ENCODE assay signal across 8 cellular contexts in the genomic region with DNA sequence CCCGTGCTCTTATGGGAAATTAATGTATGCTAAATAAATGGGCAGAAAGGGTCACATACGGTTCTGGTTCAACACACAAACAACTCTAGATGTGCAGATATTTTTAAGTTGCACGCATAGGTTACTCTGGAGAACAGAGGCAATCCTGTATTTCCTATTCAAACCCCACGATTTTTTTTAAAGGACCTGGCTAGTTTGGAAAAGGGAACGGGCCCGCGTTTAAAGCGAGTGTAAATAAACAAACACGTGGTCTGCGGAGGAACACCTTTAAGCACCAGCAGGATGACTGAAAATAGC. TPM values are rescaled to one million over a fixed set of nuclear protein-coding genes. Genes with fewer than 3 reads are reported as not detected.
A peak's percentile ranks its signal among the peaks of the same experiment; 100 is the strongest.
DNase-seq lines count a peak whose midpoint lies in the region; ATAC-seq and TF ChIP-seq lines count a peak whose summit lies in the region.

No MANE protein-coding gene starts in this region.

- TF ChIP-seq CTCF in ascending aorta (IDR thresholded peaks at IDR 0.05) (no peak), lower lobe of right lung (IDR thresholded peaks at IDR 0.05) (no peak), vagina (IDR thresholded peaks at IDR 0.05) (no peak)

- ATAC-seq in stimulated activated naive CD8-positive, alpha-beta T cell treated with anti-CD3 and anti-CD28 coated beads, Interleukin-15, Interleukin-2, amounts not matched to agents 100 U/mL and 50 U/mL, for 24 hours: no peak
- ATAC-seq in HG03469 (IDR thresholded peaks at IDR 0.05; ENCODE audit: unreplicated experiment) (peak; percentile 9), lower lobe of right lung (peak in 1 of 2 donors; percentile 45)

- no peak for DNase-seq in stimulated activated naive CD8-positive, alpha-beta T cell treated with anti-CD3 and anti-CD28 coated beads, Interleukin-15, Interleukin-2, amounts not matched to agents 100 U/mL and 50 U/mL, for 24 hours
- DNase-seq in ascending aorta (ENCODE audit: low spot score in 2 of 2): no peak
- no peak for DNase-seq in lower lobe of right lung
- no peak for DNase-seq in vagina (ENCODE audit: extremely low spot score in 2 of 2)
- no peak for DNase-seq in erythroblast (lab: John Stamatoyannopoulos, UW)
- no peak for DNase-seq in COR-L47 (lab: John Stamatoyannopoulos, UW)

- H3K27me3 ChIP-seq in ascending aorta (no peaks in the 10 kb centered on the region), lower lobe of right lung (ENCODE audit: low read depth) (no peaks in the 10 kb centered on the region), vagina (no peaks in the 10 kb centered on the region)

- TF ChIP-seq POLR2A in vagina (IDR thresholded peaks at IDR 0.05): no peak
- no peak for TF ChIP-seq POLR2A in erythroblast (IDR thresholded peaks at IDR 0.05; ENCODE audit: low read length)

- H3K36me3 Mint-ChIP-seq in stimulated activated naive CD8-positive, alpha-beta T cell treated with anti-CD3 and anti-CD28 coated beads, Interleukin-15, Interleukin-2, amounts not matched to agents 100 ng/mL and 50 ng/mL, for 24 hours (ENCODE audit: low read depth): peaks cover 42% of the 10 kb centered on the region

- H3K4me3 ChIP-seq in ascending aorta (peak overlapping the region; percentile 77 to 95), lower lobe of right lung (peak overlapping the region; percentile 84), vagina (peak overlapping the region; percentile 66 to 83)

- H3K9me3 Mint-ChIP-seq in stimulated activated naive CD8-positive, alpha-beta T cell treated with anti-CD3 and anti-CD28 coated beads, Interleukin-15, Interleukin-2, amounts not matched to agents 100 ng/mL and 50 ng/mL, for 24 hours: no peaks in the 10 kb centered on the region

- H3K36me3 ChIP-seq in ascending aorta: peaks cover 12 to 15% of the 10 kb centered on the region in 2 donors
- peaks cover 43% of the 10 kb centered on the region for H3K36me3 ChIP-seq in lower lobe of right lung
- peaks cover 0 to 24% of the 10 kb centered on the region in 2 donors for H3K36me3 ChIP-seq in vagina

- H3K4me1 Mint-ChIP-seq in stimulated activated naive CD8-positive, alpha-beta T cell treated with anti-CD3 and anti-CD28 coated beads, Interleukin-15, Interleukin-2, amounts not matched to agents 100 ng/mL and 50 ng/mL, for 24 hours (ENCODE audit: low read depth): peaks cover 34% of the 10 kb centered on the region

- H3K27ac Mint-ChIP-seq in stimulated activated naive CD8-positive, alpha-beta T cell treated with anti-CD3 and anti-CD28 coated beads, Interleukin-15, Interleukin-2, amounts not matched to agents 100 ng/mL and 50 ng/mL, for 24 hours: peak overlapping the region; percentile 97

- peak overlapping the region; percentile 93 for H3K4me3 Mint-ChIP-seq in stimulated activated naive CD8-positive, alpha-beta T cell treated with anti-CD3 and anti-CD28 coated beads, Interleukin-15, Interleukin-2, amounts not matched to agents 100 ng/mL and 50 ng/mL, for 24 hours

- H3K27ac ChIP-seq in ascending aorta (peak overlapping the region; percentile 76 to 83), lower lobe of right lung (peak overlapping the region; percentile 86), vagina (peak overlapping the region; percentile 80)

- intact Hi-C loops in ascending aorta (cut with DNase I) (loop anchor here (2.0 to 10.0 kb wide), 5 partner anchors 361 to 958 kb away; a partner anchor contains a TSS), lower lobe of right lung (cut with DNase I) (no loop called here), vagina (cut with DNase I) (no loop called here)

- H3K27me3 Mint-ChIP-seq in stimulated activated naive CD8-positive, alpha-beta T cell treated with anti-CD3 and anti-CD28 coated beads, Interleukin-15, Interleukin-2, amounts not matched to agents 100 ng/mL and 50 ng/mL, for 24 hours: no peaks in the 10 kb centered on the region

- H3K9me3 ChIP-seq in ascending aorta (no peaks in the 10 kb centered on the region), lower lobe of right lung (no peaks in the 10 kb centered on the region), vagina (no peaks in the 10 kb centered on the region)

- H3K4me1 ChIP-seq in ascending aorta (peaks cover 0 to 20% of the 10 kb centered on the region in 2 donors), lower lobe of right lung (peaks cover 22% of the 10 kb centered on the region), vagina (peaks cover 34% of the 10 kb centered on the region)

RNA-seq across cellular contexts. Expression of a gene that starts 0.6 kb away (rescaled TPM):
- total RNA-seq in ascending aorta: 3.3 TPM
- total RNA-seq in lower lobe of right lung: 17.6 TPM
- 40.5 TPM for total RNA-seq in vagina

RNA-seq across cellular contexts. Expression of a gene that starts 0.7 kb away (rescaled TPM):
- 7.0 TPM for total RNA-seq in ascending aorta
- total RNA-seq in lower lobe of right lung: 14.7 TPM
- 12.5 TPM for total RNA-seq in vagina

RNA-seq across cellular contexts. Expression of a gene that starts 19.2 kb away (rescaled TPM):
- not detected for total RNA-seq in ascending aorta
- total RNA-seq in lower lobe of right lung: 2.5 TPM
- total RNA-seq in vagina: not detected

RNA-seq across cellular contexts. Expression of a gene that starts 50.6 kb away (rescaled TPM):
- total RNA-seq in ascending aorta (3.2 TPM), lower lobe of right lung (7.1 TPM), vagina (6.1 TPM)
